In genomic region chr12:39178837-39179236, GRCh38 we compare ENCODE assay signal across 18 cellular contexts.
DNase-seq lines count a peak whose midpoint lies in the region; ATAC-seq, FAIRE-seq and TF ChIP-seq lines count a peak whose summit lies in the region.
"Had no signal": no experiment of that assay in that cellular context is flagged by ENCODE, and none has a peak within 500 bp of the region (broad histone marks: within the 10 kb centered on the region; RNA-seq: fewer than 3 reads in every experiment).

No MANE protein-coding gene starts in this region.

- BruUV-seq in HepG2 (replicated peaks; lab: Mats Ljungman, UMichigan): no TSS peak

- no peak overlapping the region for H3K4me2 ChIP-seq in HepG2 (ENCODE audit: low read depth, low read length)
- H3K4me2 ChIP-seq: GM23338 had no signal

- H3K4me3 Mint-ChIP-seq in T-helper 2 cell treated with Interferon-gamma antibody and Interleukin-4, amounts not matched to agents 5 μg/mL and 100 μg/mL, for 36 hours: no peak overlapping the region
- H3K4me3 Mint-ChIP-seq: CD4-positive, CD25-positive, alpha-beta regulatory T cell; CD8-positive, alpha-beta T cell; GM23338; H9 had no signal

- no peaks in the 10 kb centered on the region for H3K27me3 ChIP-seq in HepG2 (ENCODE audit: control insufficient read depth in 1 of 2, insufficient read depth in 2 of 2, low read length in 2 of 2)
- no peaks in the 10 kb centered on the region for H3K27me3 ChIP-seq in right lobe of liver

- no peak for TF ChIP-seq RAD21 in HepG2 (CRISPR knock-in tag; IDR thresholded peaks at IDR 0.05)

- intact Hi-C loops in HepG2 (cut with micrococcal nuclease; ENCODE audit: unreplicated experiment) (no loop called here), right lobe of liver (cut with DNase I) (no loop called here), mucosa of descending colon (cut with DNase I, micrococcal nuclease) (no loop called here)

- H3K9me3 ChIP-seq in HepG2 (ENCODE audit: low read length): no peaks in the 10 kb centered on the region
- H3K9me3 ChIP-seq in right lobe of liver: no peaks in the 10 kb centered on the region
- no peaks in the 10 kb centered on the region for H3K9me3 ChIP-seq in mucosa of descending colon

- in situ Hi-C loops in HepG2 (cut with HindIII; ENCODE audit: extremely low pct_ligation_motif_present, low pct_unique_long_range_greater_than_20kb): no loop called here

- H3K36me3 Mint-ChIP-seq in T-helper 2 cell treated with Interferon-gamma antibody and Interleukin-4, amounts not matched to agents 5 μg/mL and 100 μg/mL, for 36 hours (ENCODE audit: low read depth): no peaks in the 10 kb centered on the region
- H3K36me3 Mint-ChIP-seq: CD4-positive, CD25-positive, alpha-beta regulatory T cell; CD8-positive, alpha-beta T cell had no signal

- no peak for FAIRE-seq in HepG2 (lab: Jason Lieb, UNC)
- FAIRE-seq: GM12878 had no signal

- CTCF ChIA-PET in HepG2 (lab: Yijun Ruan, JAX; ENCODE audit: low intra/inter-chr PET ratio, low total read pairs): no interaction called here

- H3K9ac ChIP-seq in HepG2 (ENCODE audit: insufficient read depth, low read depth, low read length): no peak overlapping the region

- TF ChIP-seq POLR2A in HepG2 (IDR thresholded peaks at IDR 0.05; ENCODE audit: insufficient read depth in 1 of 2, low read depth in 2 of 2, low read length in 2 of 2) (no peak), right lobe of liver (IDR thresholded peaks at IDR 0.05) (no peak)

- no peak for TF ChIP-seq CTCF in HepG2 (CRISPR knock-in tag; IDR thresholded peaks at IDR 0.05)
- no peak for TF ChIP-seq CTCF in right lobe of liver (IDR thresholded peaks at IDR 0.05)
- no peak for TF ChIP-seq CTCF in LNCaP clone FGC (IDR thresholded peaks at IDR 0.05; ENCODE audit: control insufficient read depth, extremely low read depth, insufficient read depth)
- no peak for TF ChIP-seq CTCF in mucosa of descending colon (IDR thresholded peaks at IDR 0.05)

- no peaks in the 10 kb centered on the region for H3K4me1 ChIP-seq in HepG2 (ENCODE audit: insufficient read depth, low read length)
- H3K4me1 ChIP-seq in right lobe of liver: no peaks in the 10 kb centered on the region
- H3K4me1 ChIP-seq in mucosa of descending colon (ENCODE audit: low read depth): no peaks in the 10 kb centered on the region
- H3K4me1 ChIP-seq: Caco-2 had no signal

- H3K9me3 Mint-ChIP-seq in T-helper 2 cell treated with Interferon-gamma antibody and Interleukin-4, amounts not matched to agents 5 μg/mL and 100 μg/mL, for 36 hours: no peaks in the 10 kb centered on the region

- H3K4me1 Mint-ChIP-seq in T-helper 2 cell treated with Interferon-gamma antibody and Interleukin-4, amounts not matched to agents 5 μg/mL and 100 μg/mL, for 36 hours (ENCODE audit: low read depth): no peaks in the 10 kb centered on the region
- H3K4me1 Mint-ChIP-seq: CD4-positive, CD25-positive, alpha-beta regulatory T cell; GM23338; H9 had no signal

- H4K20me1 ChIP-seq in HepG2 (ENCODE audit: insufficient read depth, low read length): no peaks in the 10 kb centered on the region

- no peak overlapping the region for H2AFZ ChIP-seq in HepG2 (ENCODE audit: low read length)
- H2AFZ ChIP-seq: GM23338 had no signal

- 0% methylated on average over 1 of the region's 1 CpG for WGBS in HepG2 (ENCODE audit: low lambda C conversion rate)
- 40% methylated on average over 1 of the region's 1 CpG for WGBS in right lobe of liver (ENCODE audit: insufficient coverage, low coverage, low lambda C conversion rate, missing lambda C conversion rate)

- H3K27ac ChIP-seq in HepG2 (ENCODE audit: extremely low read length, insufficient read depth, low read length) (no peak overlapping the region), right lobe of liver (no peak overlapping the region)
- H3K27ac ChIP-seq: C4-2B had no signal

- TF ChIP-seq EP300 in HepG2 (IDR thresholded peaks at IDR 0.05; ENCODE audit: low read depth in 2 of 2, low read length in 2 of 2): no peak
- no peak for TF ChIP-seq EP300 in HepG2 (CRISPR knock-in tag; IDR thresholded peaks at IDR 0.05; ENCODE audit: borderline replicate concordance)

- ATAC-seq in HepG2: no peak
- ATAC-seq in right lobe of liver: no peak
- peak; percentile 82 for ATAC-seq in mucosa of descending colon
- ATAC-seq: CD8-positive, alpha-beta T cell; GM12878; GM23338; HCT116 had no signal

- H3K27ac Mint-ChIP-seq in T-helper 2 cell treated with Interferon-gamma antibody and Interleukin-4, amounts not matched to agents 5 μg/mL and 100 μg/mL, for 36 hours: no peak overlapping the region
- H3K27ac Mint-ChIP-seq: CD4-positive, CD25-positive, alpha-beta regulatory T cell; CD8-positive, alpha-beta T cell; GM23338 had no signal

- H3K27me3 Mint-ChIP-seq in T-helper 2 cell treated with Interferon-gamma antibody and Interleukin-4, amounts not matched to agents 5 μg/mL and 100 μg/mL, for 36 hours (ENCODE audit: low read depth): no peaks in the 10 kb centered on the region
- H3K27me3 Mint-ChIP-seq: CD4-positive, CD25-positive, alpha-beta regulatory T cell had no signal

- POLR2A ChIA-PET in HepG2 (lab: Yijun Ruan, JAX): no interaction called here

- no peaks in the 10 kb centered on the region for H3K79me2 ChIP-seq in HepG2 (ENCODE audit: insufficient read depth, low read length)

- H3K4me3 ChIP-seq in HepG2 (replicated peaks in 1 of 3; ENCODE audit: insufficient read depth in 1 of 3, low read depth in 2 of 3, low read length in 3 of 3) (no peak overlapping the region), right lobe of liver (no peak overlapping the region), LNCaP clone FGC (ENCODE audit: low read depth, low read length) (no peak overlapping the region), mucosa of descending colon (no peak overlapping the region)
- H3K4me3 ChIP-seq: GM12878, GM23338 had no signal

- H3K36me3 ChIP-seq in HepG2 (replicated peaks in 1 of 2; ENCODE audit: control insufficient read depth in 1 of 2, insufficient read depth in 2 of 2, low read length in 2 of 2) (no peaks in the 10 kb centered on the region), right lobe of liver (no peaks in the 10 kb centered on the region), mucosa of descending colon (ENCODE audit: low read depth) (no peaks in the 10 kb centered on the region)

- DNase-seq in HepG2 (ENCODE audit: low spot score): no peak
- no peak for DNase-seq in right lobe of liver
- peak; percentile 68 for DNase-seq in LNCaP clone FGC (ENCODE audit: low read depth)
- no peak for DNase-seq in mucosa of descending colon
- DNase-seq in T-helper 2 cell treated with Interferon-gamma antibody and Interleukin-4, amounts not matched to agents 5 μg/mL and 100 μg/mL, for 36 hours (ENCODE audit: low spot score): no peak
- no peak for DNase-seq in NCI-H226
- DNase-seq: 8988T; Caco-2; CD4-positive, CD25-positive, alpha-beta regulatory T cell; CD8-positive, alpha-beta T cell; DMS79; EL; GDM1; H9 had no signal

TF ChIP-seq in HepG2, 621 proteins besides CTCF, POLR2A, EP300 and RAD21:
- TF ChIP-seq XRCC5 (optimal IDR thresholded peaks at IDR 0.05; ENCODE audit: low read length) (no peak), MAFF (IDR thresholded peaks at IDR 0.05; ENCODE audit: low read depth, low read length) (0 out of 2 replicates have a peak, but pooled peaks have one; percentile 24), MAFK (conservative IDR thresholded peaks at IDR 0.05 in 1 of 2, IDR thresholded peaks at IDR 0.05 in 1 of 2; ENCODE audit: low read length in 2 of 2) (peak; percentile 35 to 68; a peak in 3 of 4 replicates)
